ENCODE assay signal across 24 cellular contexts in the genomic region with DNA sequence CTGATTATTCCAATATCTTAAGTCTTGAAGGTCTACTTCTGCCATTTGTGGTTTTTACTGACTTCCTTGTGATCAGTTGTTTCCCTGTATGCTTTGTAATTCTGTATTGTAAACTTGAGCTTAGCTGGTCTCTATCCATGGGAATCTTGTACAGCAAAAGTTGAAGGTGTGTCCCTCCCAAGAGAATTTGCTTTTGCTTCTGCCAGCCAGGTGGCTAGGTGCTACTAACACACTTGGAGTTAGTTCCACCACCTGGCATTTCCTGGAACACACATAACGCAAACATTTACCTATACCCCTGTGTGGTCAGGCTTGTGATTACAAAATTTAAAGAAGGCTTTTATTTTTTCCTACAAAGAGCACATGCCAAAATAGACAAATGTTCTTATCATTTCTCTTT.
"Had no signal": no experiment of that assay in that cellular context is flagged by ENCODE, and none has a peak within 500 bp of the region (broad histone marks: within the 10 kb centered on the region; RNA-seq: fewer than 3 reads in every experiment).

No MANE protein-coding gene starts in this region.

- H3K4me1 ChIP-seq: breast epithelium, esophagus squamous epithelium, gastroesophageal sphincter, testis, vagina had no signal

- FAIRE-seq: colon, islet of Langerhans had no signal

- H3K9me3 ChIP-seq: breast epithelium, esophagus squamous epithelium, testis, vagina had no signal

- H3K4me3 ChIP-seq: breast epithelium, esophagus squamous epithelium, gastroesophageal sphincter, smooth muscle cell, testis, vagina had no signal

- H3K27ac ChIP-seq: breast epithelium, esophagus squamous epithelium, gastroesophageal sphincter, testis, vagina had no signal

- H3K27me3 ChIP-seq: breast epithelium, testis, vagina had no signal

- H3K36me3 ChIP-seq: breast epithelium, esophagus squamous epithelium, gastroesophageal sphincter, vagina had no signal

- DNase-seq: activated CD4-positive, alpha-beta memory T cell treated with anti-CD3 and anti-CD28 coated beads for 36 hours; activated CD4-positive, alpha-beta T cell treated with anti-CD3 and anti-CD28 coated beads for 4 hours; activated CD4-positive, CD25-positive, alpha-beta regulatory T cell; activated naive CD4-positive, alpha-beta T cell treated with Interleukin-2 at 50 U/mL for 16 hours; activated naive CD8-positive, alpha-beta T cell treated with anti-CD3 and anti-CD28 coated beads for 36 hours; activated T-cell treated with anti-CD3 and anti-CD28 coated beads, Interleukin-2, amount 50 U/mL, for 48 hours; endodermal cell; esophagus squamous epithelium; head of caudate nucleus; hypothalamus; mesendoderm; naive B cell; occipital lobe; stimulated activated CD4-positive, alpha-beta T cell treated with anti-CD3 and anti-CD28 coated beads, Interleukin-15, amount 100 ng/mL, for 24 hours; T-helper 9 cell; testis had no signal

- ATAC-seq: gastroesophageal sphincter; sciatic nerve; stimulated activated memory B cell treated with anti-CD40 and anti-IgM and Interleukin-4, amounts not matched to agents 10 μg/mL and 1 μg/mL and 100 μg/mL, for 72 hours had no signal

- H3K4me2 ChIP-seq: smooth muscle cell had no signal
